12 cellular contexts compared by ENCODE assay signal in genomic region chr5:14281746-14282181, GRCh38.
A peak's percentile ranks its signal among the peaks of the same experiment; 100 is the strongest.
DNase-seq lines count a peak whose midpoint lies in the region; ATAC-seq and TF ChIP-seq lines count a peak whose summit lies in the region.
"Had no signal": no experiment of that assay in that cellular context is flagged by ENCODE, and none has a peak within 500 bp of the region (broad histone marks: within the 10 kb centered on the region; RNA-seq: fewer than 3 reads in every experiment).

No MANE protein-coding gene starts in this region.

- ATAC-seq in activated CD8-positive, alpha-beta memory T cell treated with anti-CD3 and anti-CD28 coated beads, Interleukin-2, amount 10 ng/mL, durations not matched to agents 7 days and 5 days: peak; percentile 53
- ATAC-seq in GM21786 (IDR thresholded peaks at IDR 0.05; ENCODE audit: unreplicated experiment) (peak; percentile 66), HG03469 (IDR thresholded peaks at IDR 0.05; ENCODE audit: unreplicated experiment) (peak; percentile 39)

- H3K79me2 ChIP-seq in trophoblast cell (ENCODE audit: control insufficient read depth, insufficient read depth, low read length, poor library complexity): peaks cover 3% of the 10 kb centered on the region

- peaks cover 0 to 14% of the 10 kb centered on the region in 2 experiments for H3K4me1 ChIP-seq in trophoblast cell (ENCODE audit: control insufficient read depth in 1 of 2, insufficient read depth in 2 of 2, low read length in 2 of 2)
- H3K4me1 ChIP-seq in BE2C: peaks cover 15% of the 10 kb centered on the region
- no peaks in the 10 kb centered on the region for H3K4me1 ChIP-seq in thyroid gland

- H4K12ac ChIP-seq in trophoblast cell (ENCODE audit: low read depth, low read length): no peak overlapping the region

- intact Hi-C loops in thyroid gland (cut with DNase I): no loop called here

- no peak overlapping the region for H3K4me2 ChIP-seq in trophoblast cell (ENCODE audit: low read length)

- peaks cover 3 to 5% of the 10 kb centered on the region in 2 experiments for H3K36me3 ChIP-seq in trophoblast cell (ENCODE audit: control insufficient read depth in 1 of 2, insufficient read depth in 2 of 2, low read length in 2 of 2)
- H3K36me3 ChIP-seq in BE2C: peaks cover 10% of the 10 kb centered on the region
- H3K36me3 ChIP-seq in thyroid gland: no peaks in the 10 kb centered on the region

- H2BK5ac ChIP-seq in trophoblast cell (ENCODE audit: low read depth, low read length, poor library complexity): no peak overlapping the region

- no peaks in the 10 kb centered on the region for H3K79me1 ChIP-seq in trophoblast cell (ENCODE audit: low read length)

- no peak overlapping the region for H2BK12ac ChIP-seq in trophoblast cell (ENCODE audit: low read length)

- TF ChIP-seq POLR2A in thyroid gland (IDR thresholded peaks at IDR 0.05): no peak

- no peak overlapping the region for H3K14ac ChIP-seq in trophoblast cell (ENCODE audit: low read length)

- H3K9ac ChIP-seq in trophoblast cell (ENCODE audit: low read length): no peak overlapping the region

- DNase-seq in activated CD8-positive, alpha-beta memory T cell treated with anti-CD3 and anti-CD28 coated beads, Interleukin-2, amount 10 ng/mL, durations not matched to agents 7 days and 5 days: peak; percentile 45
- no peak for DNase-seq in activated CD8-positive, alpha-beta memory T cell treated with anti-CD3 and anti-CD28 coated beads, Interleukin-2, amount 50 U/mL, for 4 hours
- DNase-seq in trophoblast cell (peak; percentile 30 to 52), BE2C (no peak), NCI-H146 treated with DMSO at 0.1 percent for 48 hours (lab: John Stamatoyannopoulos, UW; ENCODE audit: unreplicated experiment) (no peak), thyroid gland (no peak)
- DNase-seq: activated B cell treated with CpG ODN at 0.5 μM for 24 hours; effector CD8-positive, alpha-beta T cell; NCI-H187; RPMI8226 had no signal

- no peak overlapping the region for H3K4ac ChIP-seq in trophoblast cell (ENCODE audit: low read depth, low read length)

- CTCF ChIA-PET in activated CD8-positive, alpha-beta memory T cell treated with anti-CD3 and anti-CD28 coated beads, Interleukin-2, amount 10 ng/mL, durations not matched to agents 7 days and 5 days (lab: Charles Lee): no interaction called here

- no peak overlapping the region for H4K8ac ChIP-seq in trophoblast cell (ENCODE audit: low read depth, low read length)

- no peak overlapping the region for H3K27ac ChIP-seq in trophoblast cell (ENCODE audit: low read depth, low read length)
- no peak overlapping the region for H3K27ac ChIP-seq in thyroid gland

- H3K4me3 Mint-ChIP-seq in activated CD8-positive, alpha-beta memory T cell treated with anti-CD3 and anti-CD28 coated beads, Interleukin-2, amount 10 ng/mL, durations not matched to agents 7 days and 5 days: no peak overlapping the region
- H3K4me3 Mint-ChIP-seq: activated B cell treated with CpG ODN at 0.5 μM for 24 hours had no signal

- H3K9me3 Mint-ChIP-seq in activated CD8-positive, alpha-beta memory T cell treated with anti-CD3 and anti-CD28 coated beads, Interleukin-2, amount 10 ng/mL, durations not matched to agents 7 days and 5 days (ENCODE audit: low read depth): no peaks in the 10 kb centered on the region
- H3K9me3 Mint-ChIP-seq: activated B cell treated with CpG ODN at 0.5 μM for 24 hours had no signal

- no peak overlapping the region for H3K23ac ChIP-seq in trophoblast cell (ENCODE audit: low read length)

- TF ChIP-seq CTCF in BE2C (IDR thresholded peaks at IDR 0.05; ENCODE audit: low read depth, low read length): no peak
- no peak for TF ChIP-seq CTCF in thyroid gland (IDR thresholded peaks at IDR 0.05)

- no peak overlapping the region for H2AK5ac ChIP-seq in trophoblast cell (ENCODE audit: low read length)

- no peak overlapping the region for H2BK120ac ChIP-seq in trophoblast cell (ENCODE audit: insufficient read depth, low read length, poor library complexity)

- H3K9me3 ChIP-seq in trophoblast cell (ENCODE audit: insufficient read depth, low read depth, low read length) (no peaks in the 10 kb centered on the region), BE2C (no peaks in the 10 kb centered on the region), thyroid gland (no peaks in the 10 kb centered on the region)

- no peaks in the 10 kb centered on the region for H3K36me3 Mint-ChIP-seq in activated CD8-positive, alpha-beta memory T cell treated with anti-CD3 and anti-CD28 coated beads, Interleukin-2, amount 10 ng/mL, durations not matched to agents 7 days and 5 days

- no CpG with 5 or more reads among the region's 3 CpGs for WGBS in trophoblast cell (ENCODE audit: extremely low coverage, insufficient coverage, insufficient read length)
- 89 to 90% methylated on average over 3 of the region's 3 CpGs for WGBS in thyroid gland, 2 donors

- no peak overlapping the region for H3K18ac ChIP-seq in trophoblast cell (ENCODE audit: low read length)

- H3K4me1 Mint-ChIP-seq in activated CD8-positive, alpha-beta memory T cell treated with anti-CD3 and anti-CD28 coated beads, Interleukin-2, amount 10 ng/mL, durations not matched to agents 7 days and 5 days: peaks cover 2% of the 10 kb centered on the region

- H2AFZ ChIP-seq in trophoblast cell (ENCODE audit: insufficient read depth, low read length, poor library complexity): no peak overlapping the region

- no peak overlapping the region for H3K27ac Mint-ChIP-seq in activated CD8-positive, alpha-beta memory T cell treated with anti-CD3 and anti-CD28 coated beads, Interleukin-2, amount 10 ng/mL, durations not matched to agents 7 days and 5 days
- H3K27ac Mint-ChIP-seq: activated B cell treated with CpG ODN at 0.5 μM for 24 hours had no signal

- no peak overlapping the region for H3K4me3 ChIP-seq in trophoblast cell (ENCODE audit: low read depth, low read length)
- H3K4me3 ChIP-seq in BE2C (ENCODE audit: low read depth, low read length): no peak overlapping the region
- H3K4me3 ChIP-seq in thyroid gland (replicated peaks in 1 of 3): no peak overlapping the region

- H3K27me3 ChIP-seq in trophoblast cell (ENCODE audit: insufficient read depth, low read length): no peaks in the 10 kb centered on the region
- H3K27me3 ChIP-seq in BE2C: no peaks in the 10 kb centered on the region
- H3K27me3 ChIP-seq in thyroid gland: no peaks in the 10 kb centered on the region

- no peak overlapping the region for H4K91ac ChIP-seq in trophoblast cell (ENCODE audit: low read depth, low read length)

- H3K27me3 Mint-ChIP-seq in activated CD8-positive, alpha-beta memory T cell treated with anti-CD3 and anti-CD28 coated beads, Interleukin-2, amount 10 ng/mL, durations not matched to agents 7 days and 5 days: peaks cover 26% of the 10 kb centered on the region
- H3K27me3 Mint-ChIP-seq: activated B cell treated with CpG ODN at 0.5 μM for 24 hours had no signal

Comparison
In these comparisons a context has a peak if more than half of its experiments do, and no peak if none do; other contexts are left out.
1. DNase-seq: peak in activated CD8-positive, alpha-beta memory T cell treated with anti-CD3 and anti-CD28 coated beads, Interleukin-2, amount 10 ng/mL, durations not matched to agents 7 days and 5 days (single experiment) and trophoblast cell (2 of 2); none in activated CD8-positive, alpha-beta memory T cell treated with anti-CD3 and anti-CD28 coated beads, Interleukin-2, amount 50 U/mL, for 4 hours (single experiment), BE2C (single experiment), NCI-H146 treated with DMSO at 0.1 percent for 48 hours (single experiment) and thyroid gland (0 of 2).
2. Peak in every context shown above with its lines, with median percentiles within 50 percentile points of each other: ATAC-seq.